Comparison of ENCODE assay signal across 18 cellular contexts in genomic region chr20:61332016-61332975, GRCh38.
DNase-seq lines count a peak whose midpoint lies in the region; ATAC-seq and TF ChIP-seq lines count a peak whose summit lies in the region.
"Had no signal": no experiment of that assay in that cellular context is flagged by ENCODE, and none has a peak within 500 bp of the region (broad histone marks: within the 10 kb centered on the region; RNA-seq: fewer than 3 reads in every experiment).

No MANE protein-coding gene starts in this region.

- peaks cover 0 to 7% (median 0%) of the 10 kb centered on the region in 11 experiments; a peak in 3 of 22 replicates for H4K20me1 ChIP-seq in BLaER1 treated with 17β-estradiol and CSF1 and Interleukin-3, amounts not matched to agents 10 nM and 100 nM
- H4K20me1 ChIP-seq in osteoblast (ENCODE audit: insufficient read depth, low read length) = no peaks in the 10 kb centered on the region

- no peaks in the 10 kb centered on the region for H3K9me3 ChIP-seq in BLaER1 treated with 17β-estradiol and CSF1 and Interleukin-3, amounts not matched to agents 10 nM and 100 nM (replicated peaks in 1 of 11)
- no peaks in the 10 kb centered on the region for H3K9me3 ChIP-seq in osteoblast (ENCODE audit: low read depth, low read length)
- H3K9me3 ChIP-seq: A549 had no signal

- H3K4me1 ChIP-seq in BLaER1 treated with 17β-estradiol and CSF1 and Interleukin-3, amounts not matched to agents 10 nM and 100 nM = peaks cover 26 to 36% (median 31%) of the 10 kb centered on the region in 10 experiments
- H3K4me1 ChIP-seq in osteoblast (ENCODE audit: insufficient read depth, low read length) = no peaks in the 10 kb centered on the region
- H3K4me1 ChIP-seq: A549 had no signal

- TF ChIP-seq CTCF in choroid plexus epithelial cell (conservative IDR thresholded peaks at IDR 0.05; ENCODE audit: low read depth, low read length) = no peak
- TF ChIP-seq CTCF in osteoblast (IDR thresholded peaks at IDR 0.05; ENCODE audit: extremely low read depth, low read depth, low read length) = no peak

- H3K4me3 ChIP-seq in BLaER1 treated with 17β-estradiol and CSF1 and Interleukin-3, amounts not matched to agents 10 nM and 100 nM = peak overlapping the region in 7 of 10 experiments; percentile 3 to 53 (median 40); a peak in 11 of 20 replicates
- H3K4me3 ChIP-seq in choroid plexus epithelial cell (ENCODE audit: low read depth, low read length) = no peak overlapping the region
- H3K4me3 ChIP-seq in osteoblast (ENCODE audit: insufficient read depth, low read length) = no peak overlapping the region
- H3K4me3 ChIP-seq: A549, PC-9 had no signal

- H3K36me3 ChIP-seq in BLaER1 treated with 17β-estradiol and CSF1 and Interleukin-3, amounts not matched to agents 10 nM and 100 nM = no peaks in the 10 kb centered on the region
- no peaks in the 10 kb centered on the region for H3K36me3 ChIP-seq in osteoblast (ENCODE audit: insufficient read depth, low read length)

- peak overlapping the region; percentile 76 to 95 (median 87) for H3K4me2 ChIP-seq in BLaER1 treated with 17β-estradiol and CSF1 and Interleukin-3, amounts not matched to agents 10 nM and 100 nM
- H3K4me2 ChIP-seq in osteoblast (ENCODE audit: insufficient read depth, low read length) = no peak overlapping the region
- H3K4me2 ChIP-seq: A549, PC-9 had no signal

- ATAC-seq in GM18868 (IDR thresholded peaks at IDR 0.05; ENCODE audit: unreplicated experiment) = no peak
- no peak for ATAC-seq in GM18517 (IDR thresholded peaks at IDR 0.05; ENCODE audit: unreplicated experiment)

- DNase-seq in M059J (ENCODE audit: low read depth) (peak; percentile 52), choroid plexus epithelial cell (ENCODE audit: low read depth) (peak; percentile 13), osteoblast (ENCODE audit: insufficient read length, low spot score, missing footprints) (peak; percentile 71), cerebellum (ENCODE audit: low spot score) (no peak), SW 1271 (lab: John Stamatoyannopoulos, UW) (no peak)
- DNase-seq: CD8-positive, alpha-beta memory T cell; HFFc6; MM.1S; NCI-H1092; NCI-H1436 treated with DMSO at 0.1 percent for 48 hours; NCI-H2029; NCI-H345; NCI-H524 treated with DMSO at 0.1 percent for 48 hours; PC-9 had no signal

- H3K27ac ChIP-seq in BLaER1 treated with 17β-estradiol and CSF1 and Interleukin-3, amounts not matched to agents 10 nM and 100 nM = peak overlapping the region in 9 of 11 experiments; percentile 47 to 73 (median 61); a peak in 19 of 22 replicates
- no peak overlapping the region for H3K27ac ChIP-seq in osteoblast (ENCODE audit: low read depth, low read length)
- H3K27ac ChIP-seq: A549, PC-9 had no signal

- no peak overlapping the region for H2AFZ ChIP-seq in osteoblast (ENCODE audit: low read length)
- H2AFZ ChIP-seq: PC-9 had no signal

- no peaks in the 10 kb centered on the region for H3K79me2 ChIP-seq in osteoblast (ENCODE audit: insufficient read depth, low read length)

- no peaks in the 10 kb centered on the region for H3K27me3 ChIP-seq in BLaER1 treated with 17β-estradiol and CSF1 and Interleukin-3, amounts not matched to agents 10 nM and 100 nM
- no peaks in the 10 kb centered on the region for H3K27me3 ChIP-seq in osteoblast (ENCODE audit: insufficient read depth, low read length)

- H3K9ac ChIP-seq in BLaER1 treated with 17β-estradiol and CSF1 and Interleukin-3, amounts not matched to agents 10 nM and 100 nM = peak overlapping the region in 8 of 11 experiments; percentile 36 to 66 (median 56); a peak in 17 of 22 replicates

Comparison
In these comparisons a context has a peak if more than half of its experiments do, and no peak if none do; other contexts are left out.
1. H3K4me3 ChIP-seq: peak in BLaER1 treated with 17β-estradiol and CSF1 and Interleukin-3, amounts not matched to agents 10 nM and 100 nM (7 of 10); none in choroid plexus epithelial cell (single experiment) and osteoblast (single experiment).
2. DNase-seq: peak in M059J (single experiment), choroid plexus epithelial cell (single experiment) and osteoblast (single experiment); none in cerebellum (single experiment) and SW 1271 (0 of 2).